In genomic region chr19:40533508-40533907, GRCh38 we compare ENCODE assay signal across 21 cellular contexts. TPM values are rescaled to one million over a fixed set of nuclear protein-coding genes. Genes with fewer than 3 reads are reported as not detected.
DNase-seq lines count a peak whose midpoint lies in the region; TF ChIP-seq lines count a peak whose summit lies in the region.
"Had no signal": no experiment of that assay in that cellular context is flagged by ENCODE, and none has a peak within 500 bp of the region (broad histone marks: within the 10 kb centered on the region; RNA-seq: fewer than 3 reads in every experiment).

No MANE protein-coding gene starts in this region.

- H3K4me3 ChIP-seq in HFF-Myc (replicated peaks; ENCODE audit: low read depth, low read length) (no peak overlapping the region), astrocyte of the cerebellum (ENCODE audit: low read depth, low read length) (no peak overlapping the region), hepatocyte (no peak overlapping the region), GM23248 (no peak overlapping the region), smooth muscle cell (no peak overlapping the region)
- H3K4me3 ChIP-seq: HAP-1, heart left ventricle had no signal

- H2AFZ ChIP-seq in hepatocyte = no peak overlapping the region
- H2AFZ ChIP-seq in GM23248 = no peak overlapping the region
- H2AFZ ChIP-seq in smooth muscle cell (ENCODE audit: low read depth) = no peak overlapping the region

- no peak overlapping the region for H3K27ac ChIP-seq in hepatocyte
- H3K27ac ChIP-seq in GM23248 = no peak overlapping the region
- no peak overlapping the region for H3K27ac ChIP-seq in smooth muscle cell (ENCODE audit: low read depth)
- H3K27ac ChIP-seq: heart left ventricle had no signal

- H3F3A ChIP-seq in GM23248 (ENCODE audit: insufficient read depth) (no peaks in the 10 kb centered on the region), smooth muscle cell (ENCODE audit: low read depth) (no peaks in the 10 kb centered on the region)

- no peaks in the 10 kb centered on the region for H3K36me3 ChIP-seq in hepatocyte (replicated peaks; ENCODE audit: insufficient read depth, low read depth)
- no peaks in the 10 kb centered on the region for H3K36me3 ChIP-seq in GM23248 (ENCODE audit: low read depth)
- no peaks in the 10 kb centered on the region for H3K36me3 ChIP-seq in smooth muscle cell (ENCODE audit: low read depth)
- H3K36me3 ChIP-seq: HAP-1, heart left ventricle had no signal

- peaks cover 8% of the 10 kb centered on the region for H3K4me1 Mint-ChIP-seq in endothelial cell (ENCODE audit: unreplicated experiment)

- no peak overlapping the region for H3K9ac ChIP-seq in GM23248
- no peak overlapping the region for H3K9ac ChIP-seq in smooth muscle cell (ENCODE audit: low read depth)

- no peak overlapping the region for H3K4me2 ChIP-seq in hepatocyte
- H3K4me2 ChIP-seq in GM23248 (ENCODE audit: unreplicated experiment) = no peak overlapping the region
- no peak overlapping the region for H3K4me2 ChIP-seq in smooth muscle cell

- H3K9me3 ChIP-seq in hepatocyte (ENCODE audit: low read depth) (no peaks in the 10 kb centered on the region), GM23248 (ENCODE audit: low read depth) (no peaks in the 10 kb centered on the region), smooth muscle cell (replicated peaks; ENCODE audit: low read depth) (no peaks in the 10 kb centered on the region)
- H3K9me3 ChIP-seq: HAP-1 had no signal

- in situ Hi-C loops in astrocyte of the cerebellum (cut with HindIII; ENCODE audit: low sequenced_read_pairs) (no loop called here), GM23248 (cut with MboI) (no loop called here)

- H3K27me3 ChIP-seq in hepatocyte (no peaks in the 10 kb centered on the region), GM23248 (replicated peaks; ENCODE audit: insufficient read depth) (0 out of 2 replicates have a peak, but pooled peaks cover 10% of the 10 kb centered on the region), smooth muscle cell (ENCODE audit: low read depth) (no peaks in the 10 kb centered on the region)

- no peaks in the 10 kb centered on the region for H3K9me3 Mint-ChIP-seq in endothelial cell (ENCODE audit: unreplicated experiment)
- H3K9me3 Mint-ChIP-seq: activated naive CD8-positive, alpha-beta T cell treated with anti-CD3 and anti-CD28 coated beads, Interleukin-2, amount 50 U/mL, for 24 hours; activated T-helper 1 cell treated with anti-CD3 and anti-CD28 coated beads, Interleukin-12 subunit alpha, Interleukin-12 subunit beta, Interleukin-2, Interleukin-4 antibody, amounts not matched to agents 30 ng/mL and 10 ng/mL and 1 ng/mL, durations not matched to agents 14 hours and 24 hours and 36 hours; CD8-positive, alpha-beta T cell had no signal

- no peak overlapping the region for H3K4me3 Mint-ChIP-seq in endothelial cell (ENCODE audit: unreplicated experiment)
- H3K4me3 Mint-ChIP-seq: activated naive CD8-positive, alpha-beta T cell treated with anti-CD3 and anti-CD28 coated beads, Interleukin-2, amount 50 U/mL, for 24 hours; activated T-helper 1 cell treated with anti-CD3 and anti-CD28 coated beads, Interleukin-12 subunit alpha, Interleukin-12 subunit beta, Interleukin-2, Interleukin-4 antibody, amounts not matched to agents 30 ng/mL and 10 ng/mL and 1 ng/mL, durations not matched to agents 14 hours and 24 hours and 36 hours; CD8-positive, alpha-beta T cell; stimulated activated naive CD8-positive, alpha-beta T cell treated with anti-CD3 and anti-CD28 coated beads, Interleukin-15, amount 100 ng/mL, for 72 hours had no signal

- H3K4me1 ChIP-seq in hepatocyte (ENCODE audit: insufficient read depth) = peaks cover 5% of the 10 kb centered on the region
- H3K4me1 ChIP-seq in GM23248 (ENCODE audit: insufficient read depth) = no peaks in the 10 kb centered on the region
- no peaks in the 10 kb centered on the region for H3K4me1 ChIP-seq in smooth muscle cell (ENCODE audit: low read depth)

- TF ChIP-seq CTCF in HFF-Myc (IDR thresholded peaks at IDR 0.05; ENCODE audit: low read depth, low read length, missing control alignments) (peak; percentile 44), astrocyte of the cerebellum (IDR thresholded peaks at IDR 0.05; ENCODE audit: low read depth, low read length, missing control alignments) (peak; percentile 26), hepatocyte (IDR thresholded peaks at IDR 0.05; ENCODE audit: poor library complexity) (peak; percentile 9), smooth muscle cell (IDR thresholded peaks at IDR 0.05; ENCODE audit: borderline replicate concordance, insufficient read depth, poor library complexity, severe bottlenecking) (no peak), endothelial cell (IDR thresholded peaks at IDR 0.05; ENCODE audit: unreplicated experiment) (no peak)

- 71% methylated on average over 2 of the region's 2 CpGs for WGBS in hepatocyte (ENCODE audit: low lambda C conversion rate, missing lambda C conversion rate)
- 65 to 79% methylated on average over 2 of the region's 2 CpGs for WGBS in GM23248 (ENCODE audit: low coverage in 1 of 2, low lambda C conversion rate in 2 of 2, missing lambda C conversion rate in 2 of 2), 2 experiments
- 59% methylated on average over 2 of the region's 2 CpGs for WGBS in smooth muscle cell (ENCODE audit: low lambda C conversion rate)

- DNase-seq in DMS 273 (lab: John Stamatoyannopoulos, UW; ENCODE audit: unreplicated experiment) (peak; percentile 34), DMS 273 treated with DMSO at 0.1 percent for 48 hours (lab: John Stamatoyannopoulos, UW) (no peak), HFF-Myc (ENCODE audit: extremely low read depth, low read depth) (no peak), astrocyte of the cerebellum (ENCODE audit: low read depth) (no peak), hepatocyte (ENCODE audit: low spot score) (no peak), GM23248 (no peak), smooth muscle cell (lab: John Stamatoyannopoulos, UW; ENCODE audit: unreplicated experiment) (no peak), endothelial cell (ENCODE audit: low spot score) (no peak)
- DNase-seq: 8988T; activated CD4-positive, CD25-positive, alpha-beta regulatory T cell; activated CD8-positive, alpha-beta memory T cell treated with anti-CD3 and anti-CD28 coated beads for 24 hours; activated naive CD8-positive, alpha-beta T cell treated with anti-CD3 and anti-CD28 coated beads, Interleukin-2, amount 50 U/mL, for 24 hours; CD8-positive, alpha-beta T cell; cerebellar nuclear complex; heart left ventricle; NCI-H1048; NCI-H526 treated with DMSO at 0.1 percent for 48 hours; stimulated activated naive CD8-positive, alpha-beta T cell treated with anti-CD3 and anti-CD28 coated beads, Interleukin-15, amount 100 ng/mL, for 72 hours; T-helper 1 cell had no signal

- H4K20me1 ChIP-seq in hepatocyte (ENCODE audit: insufficient read depth, poor library complexity, severe bottlenecking) (no peaks in the 10 kb centered on the region), GM23248 (ENCODE audit: insufficient read depth) (no peaks in the 10 kb centered on the region), smooth muscle cell (ENCODE audit: low read depth) (no peaks in the 10 kb centered on the region)

- peaks cover 23% of the 10 kb centered on the region for H3K27me3 Mint-ChIP-seq in endothelial cell (ENCODE audit: unreplicated experiment)

- H3K36me3 Mint-ChIP-seq in endothelial cell (ENCODE audit: low read depth, unreplicated experiment) = peaks cover 3% of the 10 kb centered on the region
- H3K36me3 Mint-ChIP-seq: CD8-positive, alpha-beta T cell had no signal

- no peak overlapping the region for H3K27ac Mint-ChIP-seq in endothelial cell (ENCODE audit: unreplicated experiment)
- H3K27ac Mint-ChIP-seq: activated naive CD8-positive, alpha-beta T cell treated with anti-CD3 and anti-CD28 coated beads, Interleukin-2, amount 50 U/mL, for 24 hours; activated T-helper 1 cell treated with anti-CD3 and anti-CD28 coated beads, Interleukin-12 subunit alpha, Interleukin-12 subunit beta, Interleukin-2, Interleukin-4 antibody, amounts not matched to agents 30 ng/mL and 10 ng/mL and 1 ng/mL, durations not matched to agents 14 hours and 24 hours and 36 hours; CD8-positive, alpha-beta T cell; stimulated activated naive CD8-positive, alpha-beta T cell treated with anti-CD3 and anti-CD28 coated beads, Interleukin-15, amount 100 ng/mL, for 72 hours had no signal

- H3K79me2 ChIP-seq in hepatocyte (no peaks in the 10 kb centered on the region), GM23248 (ENCODE audit: insufficient read depth) (no peaks in the 10 kb centered on the region), smooth muscle cell (ENCODE audit: low read depth) (no peaks in the 10 kb centered on the region)

- H3K9me2 ChIP-seq in hepatocyte (replicated peaks; ENCODE audit: insufficient read depth) = no peaks in the 10 kb centered on the region
- no peaks in the 10 kb centered on the region for H3K9me2 ChIP-seq in GM23248 (ENCODE audit: insufficient read depth)

RNA-seq across cellular contexts. Expression of gene SHKBP1, which starts 43.2 kb away (rescaled TPM):
- total RNA-seq in hepatocyte (22.6 and 44.6 TPM in 2 replicates), smooth muscle cell (38.8 and 40.9 TPM in 2 replicates), endothelial cell (ENCODE audit: unreplicated experiment) (84.6 TPM)
- polyA plus RNA-seq in hepatocyte (81.3 and 83.6 TPM in 2 replicates), GM23248 (2016; fragmentation: Nextera tagmentation; extraction: Ambion mirVana) (62.2 and 66.4 TPM in 2 replicates), smooth muscle cell (90.8 and 102 TPM in 2 replicates)
- total RNA-seq in GM23248 (2014; rRNA removed; shearing (Covaris generic)) = 27.8 and 36.3 TPM in 2 replicates

Comparison
In these comparisons a context has a peak if more than half of its experiments do, and no peak if none do; other contexts are left out.
1. CTCF ChIP-seq: peak in HFF-Myc (single experiment), astrocyte of the cerebellum (single experiment) and hepatocyte (single experiment); none in smooth muscle cell (single experiment) and endothelial cell (single experiment).